ENCODE assay signal across 21 cellular contexts in genomic region chr11:131353761-131354160, GRCh38. TPM values are rescaled to one million over a fixed set of nuclear protein-coding genes. Genes with fewer than 3 reads are reported as not detected.
"Had no signal": no experiment of that assay in that cellular context is flagged by ENCODE, and none has a peak within 500 bp of the region (broad histone marks: within the 10 kb centered on the region; RNA-seq: fewer than 3 reads in every experiment).

No MANE protein-coding gene starts in this region.

- H3K9me3 ChIP-seq: mucosa of descending colon, ovary, prostate gland, tibial artery had no signal

- DNase-seq: activated CD4-positive, alpha-beta T cell treated with anti-CD3 and anti-CD28 coated beads, Interleukin-2, amount 10 ng/mL, durations not matched to agents 7 days and 5 days; activated CD4-positive, CD25-positive, alpha-beta regulatory T cell treated with anti-CD3 and anti-CD28 coated beads, Interleukin-2, amount 50 U/mL, for 72 hours; activated CD8-positive, alpha-beta memory T cell treated with anti-CD3 and anti-CD28 coated beads, Interleukin-2, amount 10 ng/mL, durations not matched to agents 7 days and 5 days; activated CD8-positive, alpha-beta T cell treated with anti-CD3 and anti-CD28 coated beads for 36 hours; activated effector memory CD4-positive, alpha-beta T cell treated with anti-CD3 and anti-CD28 coated beads, Interleukin-2, amount 50 U/mL, for 16 hours; activated naive CD4-positive, alpha-beta T cell treated with anti-CD3 and anti-CD28 coated beads, Interleukin-2, amount 10 ng/mL, durations not matched to agents 7 days and 5 days; activated T-cell treated with anti-CD3 and anti-CD28 coated beads for 4 hours; brain microvascular endothelial cell; central memory CD4-positive, alpha-beta T cell; effector memory CD8-positive, alpha-beta T cell; glutamatergic neuron; mucosa of descending colon; naive B cell; ovary; stimulated activated CD4-positive, alpha-beta T cell treated with anti-CD3 and anti-CD28 coated beads, Interleukin-4, amount 100 ng/mL, for 4 hours; stimulated activated naive CD8-positive, alpha-beta T cell treated with anti-CD3 and anti-CD28 coated beads, Interleukin-15, Interleukin-2, amounts not matched to agents 100 U/mL and 50 U/mL, for 24 hours; T-cell; tibial artery; WERI-Rb-1 had no signal

- H3K27me3 ChIP-seq: brain microvascular endothelial cell, ovary, tibial artery had no signal

- ATAC-seq: activated CD8-positive, alpha-beta memory T cell treated with anti-CD3 and anti-CD28 coated beads, Interleukin-2, amount 10 ng/mL, durations not matched to agents 7 days and 5 days; activated CD8-positive, alpha-beta T cell treated with anti-CD3 and anti-CD28 coated beads for 36 hours; effector memory CD8-positive, alpha-beta T cell; esophagus mucosa; mucosa of descending colon; stimulated activated naive CD8-positive, alpha-beta T cell treated with anti-CD3 and anti-CD28 coated beads, Interleukin-15, Interleukin-2, amounts not matched to agents 100 U/mL and 50 U/mL, for 24 hours; T-cell had no signal

- H3K4me3 ChIP-seq: mucosa of descending colon, ovary, prostate gland, tibial artery had no signal

- H3K36me3 ChIP-seq: brain microvascular endothelial cell, ovary, prostate gland, tibial artery, WERI-Rb-1 had no signal

- H3K4me1 ChIP-seq: prostate gland, tibial artery had no signal

RNA-seq across cellular contexts. Expression of gene NTM, which starts 16.7 kb away (rescaled TPM):
- total RNA-seq: activated CD4-positive, alpha-beta T cell treated with anti-CD3 and anti-CD28 coated beads, Interleukin-2, amount 10 ng/mL, durations not matched to agents 7 days and 5 days; activated CD8-positive, alpha-beta memory T cell treated with anti-CD3 and anti-CD28 coated beads, Interleukin-2, amount 10 ng/mL, durations not matched to agents 7 days and 5 days; activated CD8-positive, alpha-beta T cell treated with anti-CD3 and anti-CD28 coated beads for 36 hours; T-cell had no signal
